Comparison of ENCODE assay signal across 18 cellular contexts in genomic region chr11:11958403-11958802, GRCh38. TPM values are rescaled to one million over a fixed set of nuclear protein-coding genes. Genes with fewer than 3 reads are reported as not detected.
DNase-seq lines count a peak whose midpoint lies in the region; ATAC-seq and TF ChIP-seq lines count a peak whose summit lies in the region.
"Had no signal": no experiment of that assay in that cellular context is flagged by ENCODE, and none has a peak within 500 bp of the region (broad histone marks: within the 10 kb centered on the region; RNA-seq: fewer than 3 reads in every experiment).

No MANE protein-coding gene starts in this region.

- peaks cover 20 to 28% of the 10 kb centered on the region in 2 donors for H3K36me3 ChIP-seq in stomach smooth muscle (ENCODE audit: control insufficient read depth in 2 of 2, insufficient read depth in 2 of 2, low read length in 2 of 2)

- no peaks in the 10 kb centered on the region for H3K27me3 Mint-ChIP-seq in activated CD8-positive, alpha-beta T cell treated with anti-CD3 and anti-CD28 coated beads for 36 hours
- peaks cover 2% of the 10 kb centered on the region for H3K27me3 Mint-ChIP-seq in activated CD8-positive, alpha-beta T cell treated with anti-CD3 and anti-CD28 coated beads, Interleukin-2, amount 10 ng/mL, durations not matched to agents 7 days and 5 days (ENCODE audit: low read depth)
- H3K27me3 Mint-ChIP-seq in T-cell = no peaks in the 10 kb centered on the region
- H3K27me3 Mint-ChIP-seq in immature natural killer cell (ENCODE audit: low read depth in 3 of 3) = peaks cover 0 to 7% (median 0%) of the 10 kb centered on the region in 3 donors

- H3K4me1 ChIP-seq in stomach smooth muscle (ENCODE audit: control insufficient read depth, insufficient read depth, low read length) = peaks cover 8% of the 10 kb centered on the region
- H3K4me1 ChIP-seq: A549, SJCRH30 had no signal

- peaks cover 15% of the 10 kb centered on the region for H3K36me3 Mint-ChIP-seq in activated CD8-positive, alpha-beta T cell treated with anti-CD3 and anti-CD28 coated beads for 36 hours (ENCODE audit: low read depth)
- peaks cover 54% of the 10 kb centered on the region for H3K36me3 Mint-ChIP-seq in activated CD8-positive, alpha-beta T cell treated with anti-CD3 and anti-CD28 coated beads, Interleukin-2, amount 10 ng/mL, durations not matched to agents 7 days and 5 days (ENCODE audit: low read depth)
- H3K36me3 Mint-ChIP-seq in T-cell (peaks cover 28% of the 10 kb centered on the region), immature natural killer cell (peaks cover 26 to 41% (median 27%) of the 10 kb centered on the region in 3 donors)

- CTCF ChIA-PET in activated CD8-positive, alpha-beta T cell treated with anti-CD3 and anti-CD28 coated beads for 36 hours (lab: Charles Lee) = interaction anchor here (0.9 to 1.7 kb wide), 3 partner anchors 9 to 89 kb away, joined by 3 to 6 read pairs (median 3); no protein-coding TSS in a partner anchor
- CTCF ChIA-PET in activated CD8-positive, alpha-beta T cell treated with anti-CD3 and anti-CD28 coated beads, Interleukin-2, amount 10 ng/mL, durations not matched to agents 7 days and 5 days (lab: Charles Lee) = interaction anchor here (1.0 to 2.1 kb wide), 3 partner anchors 9 to 86 kb away, joined by 4 to 9 read pairs (median 7); no protein-coding TSS in a partner anchor
- CTCF ChIA-PET in T-cell (lab: Charles Lee) = interaction anchor here in 1 of 2 donors (1.3 kb wide), 1 partner anchor 8 kb away, joined by 3 read pairs; no protein-coding TSS in a partner anchor

- peak overlapping the region; percentile 4 for H3K27ac ChIP-seq in stomach smooth muscle (ENCODE audit: low read length)
- H3K27ac ChIP-seq: A549, KMS-11, PC-9, SJCRH30 had no signal

- intact Hi-C loops in activated CD8-positive, alpha-beta T cell treated with anti-CD3 and anti-CD28 coated beads for 36 hours (cut with micrococcal nuclease) = no loop called here

- POLR2A ChIA-PET in activated CD8-positive, alpha-beta T cell treated with anti-CD3 and anti-CD28 coated beads for 36 hours (lab: Charles Lee) = no interaction called here
- POLR2A ChIA-PET in activated CD8-positive, alpha-beta T cell treated with anti-CD3 and anti-CD28 coated beads, Interleukin-2, amount 10 ng/mL, durations not matched to agents 7 days and 5 days (lab: Charles Lee) = interaction anchor here (0.9 to 1.2 kb wide), 2 partner anchors 116 to 117 kb away, joined by 3 read pairs; no protein-coding TSS in a partner anchor
- POLR2A ChIA-PET in T-cell (lab: Charles Lee) = no interaction called here

- H3K4me3 Mint-ChIP-seq in activated CD8-positive, alpha-beta T cell treated with anti-CD3 and anti-CD28 coated beads for 36 hours = no peak overlapping the region
- no peak overlapping the region for H3K4me3 Mint-ChIP-seq in activated CD8-positive, alpha-beta T cell treated with anti-CD3 and anti-CD28 coated beads, Interleukin-2, amount 10 ng/mL, durations not matched to agents 7 days and 5 days
- H3K4me3 Mint-ChIP-seq in T-cell (no peak overlapping the region), immature natural killer cell (no peak overlapping the region)
- H3K4me3 Mint-ChIP-seq: CD8-positive, alpha-beta memory T cell had no signal

- H3K9me3 ChIP-seq in stomach smooth muscle (ENCODE audit: control insufficient read depth in 2 of 2, low read length in 2 of 2) = no peaks in the 10 kb centered on the region
- H3K9me3 ChIP-seq: A549, SJCRH30 had no signal

- no peak overlapping the region for H3K9ac ChIP-seq in stomach smooth muscle (ENCODE audit: low read length in 2 of 2)
- H3K9ac ChIP-seq: KMS-11 had no signal

- peak overlapping the region; percentile 0 for H3K27ac Mint-ChIP-seq in activated CD8-positive, alpha-beta T cell treated with anti-CD3 and anti-CD28 coated beads for 36 hours
- H3K27ac Mint-ChIP-seq in activated CD8-positive, alpha-beta T cell treated with anti-CD3 and anti-CD28 coated beads, Interleukin-2, amount 10 ng/mL, durations not matched to agents 7 days and 5 days = no peak overlapping the region
- H3K27ac Mint-ChIP-seq in T-cell (peak overlapping the region; percentile 1 to 24), immature natural killer cell (peak overlapping the region in 5 of 6 donors; percentile 0 to 54 (median 17))

- no peak overlapping the region for H3K4me3 ChIP-seq in stomach smooth muscle (ENCODE audit: low read length in 2 of 2)
- H3K4me3 ChIP-seq: A549, PC-9, SJCRH30 had no signal

- DNase-seq in activated CD8-positive, alpha-beta T cell treated with anti-CD3 and anti-CD28 coated beads for 36 hours = no peak
- no peak for DNase-seq in activated CD8-positive, alpha-beta T cell treated with anti-CD3 and anti-CD28 coated beads, Interleukin-2, amount 10 ng/mL, durations not matched to agents 7 days and 5 days
- DNase-seq in T-cell (no peak), immature natural killer cell (no peak), NCI-H146 (lab: John Stamatoyannopoulos, UW) (no peak), DMS53 treated with DMSO at 0.1 percent for 48 hours (lab: John Stamatoyannopoulos, UW; ENCODE audit: unreplicated experiment) (no peak)
- DNase-seq: CD8-positive, alpha-beta memory T cell; DMS79; MV-4-11; NCI-H187 treated with DMSO at 0.1 percent for 48 hours; NCI-H2171; NCI-H526; PC-9; SJCRH30 had no signal

- H3K9me3 Mint-ChIP-seq in activated CD8-positive, alpha-beta T cell treated with anti-CD3 and anti-CD28 coated beads for 36 hours = no peaks in the 10 kb centered on the region
- peaks cover 5% of the 10 kb centered on the region for H3K9me3 Mint-ChIP-seq in activated CD8-positive, alpha-beta T cell treated with anti-CD3 and anti-CD28 coated beads, Interleukin-2, amount 10 ng/mL, durations not matched to agents 7 days and 5 days (ENCODE audit: insufficient read depth)
- H3K9me3 Mint-ChIP-seq in T-cell (no peaks in the 10 kb centered on the region), immature natural killer cell (no peaks in the 10 kb centered on the region)
- H3K9me3 Mint-ChIP-seq: CD8-positive, alpha-beta memory T cell had no signal

- ATAC-seq in activated CD8-positive, alpha-beta T cell treated with anti-CD3 and anti-CD28 coated beads for 36 hours = no peak
- no peak for ATAC-seq in activated CD8-positive, alpha-beta T cell treated with anti-CD3 and anti-CD28 coated beads, Interleukin-2, amount 10 ng/mL, durations not matched to agents 7 days and 5 days
- no peak for ATAC-seq in T-cell (replicated peaks in 1 of 4)
- ATAC-seq: A549 had no signal

- no peaks in the 10 kb centered on the region for H3K27me3 ChIP-seq in stomach smooth muscle (ENCODE audit: control insufficient read depth in 1 of 2, insufficient read depth in 2 of 2, low read length in 2 of 2)
- H3K27me3 ChIP-seq: SJCRH30 had no signal

- H3K4me1 Mint-ChIP-seq in activated CD8-positive, alpha-beta T cell treated with anti-CD3 and anti-CD28 coated beads for 36 hours (ENCODE audit: low read depth) = peaks cover 24% of the 10 kb centered on the region
- H3K4me1 Mint-ChIP-seq in activated CD8-positive, alpha-beta T cell treated with anti-CD3 and anti-CD28 coated beads, Interleukin-2, amount 10 ng/mL, durations not matched to agents 7 days and 5 days (ENCODE audit: low read depth) = peaks cover 43% of the 10 kb centered on the region
- peaks cover 35 to 42% (median 41%) of the 10 kb centered on the region in 3 donors for H3K4me1 Mint-ChIP-seq in T-cell
- H3K4me1 Mint-ChIP-seq in immature natural killer cell = peaks cover 33 to 35% of the 10 kb centered on the region in 2 donors

- no peak for TF ChIP-seq CTCF in activated CD8-positive, alpha-beta T cell treated with anti-CD3 and anti-CD28 coated beads for 36 hours (IDR thresholded peaks at IDR 0.05)

RNA-seq across cellular contexts. Expression of gene DKK3, which starts 50.0 kb away (rescaled TPM):
- total RNA-seq in activated CD8-positive, alpha-beta T cell treated with anti-CD3 and anti-CD28 coated beads for 36 hours = not detected
- total RNA-seq in activated CD8-positive, alpha-beta T cell treated with anti-CD3 and anti-CD28 coated beads, Interleukin-2, amount 10 ng/mL, durations not matched to agents 7 days and 5 days = under 1 TPM in 1 of 2 experiments, not detected in 1; 0.29 TPM
- total RNA-seq in T-cell = 1 to 10 TPM; 1.5 to 8.1 (median 2.7) TPM
- polyA plus RNA-seq in immature natural killer cell = under 1 TPM in 2 of 3 donors, not detected in 1; 0.31 to 0.76 TPM
- total RNA-seq: HT-29 had no signal
